ENCODE assay signal across 8 cellular contexts in the genomic region with DNA sequence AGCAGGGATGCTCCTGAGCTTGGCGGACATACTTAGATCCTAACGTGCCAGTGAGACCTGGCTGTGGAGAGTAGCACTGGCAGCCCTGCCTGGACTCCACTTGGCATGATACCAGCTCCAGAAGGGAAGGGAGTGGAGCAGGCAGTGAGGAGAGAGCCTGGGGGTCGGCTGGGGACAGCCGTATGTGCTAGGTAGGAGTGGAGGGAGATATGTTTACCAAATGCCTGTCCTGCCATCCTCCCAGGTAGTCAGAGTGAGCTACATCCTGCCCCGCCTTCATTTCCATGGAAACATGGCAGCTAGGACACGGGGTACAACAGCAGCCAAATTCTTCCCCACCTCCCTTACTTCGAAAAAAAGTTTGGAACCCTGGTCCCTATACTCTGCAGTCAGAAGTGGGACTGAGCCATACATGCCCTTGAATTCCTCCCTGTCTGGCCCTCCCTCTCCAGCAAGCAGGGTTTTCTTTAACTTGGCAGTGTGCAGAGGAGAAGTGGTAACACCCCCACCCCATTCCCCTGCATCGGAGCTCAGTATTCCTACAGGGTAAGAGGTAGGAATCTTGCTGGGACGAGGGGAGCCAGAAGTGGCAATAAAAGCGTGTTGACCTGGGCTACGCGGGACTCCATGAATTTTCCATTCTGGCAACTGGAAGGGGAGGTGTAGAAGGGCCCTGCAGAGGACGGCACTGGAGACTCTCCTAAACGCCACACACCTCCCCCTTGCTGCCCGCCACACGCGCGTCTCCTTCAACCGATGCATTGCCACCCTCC. TPM values are rescaled to one million over a fixed set of nuclear protein-coding genes. Genes with fewer than 3 reads are reported as not detected.
DNase-seq lines count a peak whose midpoint lies in the region; ATAC-seq, FAIRE-seq and TF ChIP-seq lines count a peak whose summit lies in the region.

No MANE protein-coding gene starts in this region.

- H3K27me3 ChIP-seq in body of pancreas (no peaks in the 10 kb centered on the region), keratinocyte (ENCODE audit: control insufficient read depth, extremely low read depth, insufficient read depth, low read length) (no peaks in the 10 kb centered on the region), suprapubic skin (no peaks in the 10 kb centered on the region)

- 63 to 65% methylated on average over 19 of the region's 19 CpGs for WGBS in body of pancreas, 2 donors
- 23% methylated on average over 16 of the region's 19 CpGs for WGBS in suprapubic skin

- no peak for TF ChIP-seq POLR2A in body of pancreas (IDR thresholded peaks at IDR 0.05)
- TF ChIP-seq POLR2A in suprapubic skin (IDR thresholded peaks at IDR 0.05): no peak

- peak overlapping the region; percentile 46 for H3K4me2 ChIP-seq in keratinocyte (ENCODE audit: control insufficient read depth, extremely low read depth, insufficient read depth, low read depth, low read length)

- H3K27ac ChIP-seq in body of pancreas (peak overlapping the region in 1 of 4 donors; percentile 19), keratinocyte (ENCODE audit: control insufficient read depth, insufficient read depth, low read length) (no peak overlapping the region), suprapubic skin (no peak overlapping the region)

- H3K9ac ChIP-seq in keratinocyte (ENCODE audit: control insufficient read depth, extremely low read depth, insufficient read depth, low read length): no peak overlapping the region

- ATAC-seq in body of pancreas: peak; percentile 31
- ATAC-seq in HG02840 (IDR thresholded peaks at IDR 0.05; ENCODE audit: low FRiP score, unreplicated experiment): no peak

- H3K36me3 Mint-ChIP-seq in activated CD4-positive, alpha-beta T cell treated with anti-CD3 and anti-CD28 coated beads, Interleukin-2, amount 10 ng/mL, durations not matched to agents 24 days and 14 days (ENCODE audit: low read depth): no peaks in the 10 kb centered on the region

- H3K4me3 Mint-ChIP-seq in activated CD4-positive, alpha-beta T cell treated with anti-CD3 and anti-CD28 coated beads, Interleukin-2, amount 10 ng/mL, durations not matched to agents 24 days and 14 days: peak overlapping the region; percentile 66

- H3K4me3 ChIP-seq in body of pancreas (no peak overlapping the region), keratinocyte (ENCODE audit: control insufficient read depth in 2 of 3, extremely low read depth in 1 of 3, insufficient read depth in 2 of 3, low read depth in 1 of 3, low read length in 3 of 3) (peak overlapping the region in 1 of 3 experiments; percentile 23), suprapubic skin (peak overlapping the region; percentile 44)

- dilution Hi-C loops in keratinocyte (cut with MboI; ENCODE audit: extremely low pct_ligation_motif_present, low sequenced_read_pairs): no loop called here

- H4K20me1 ChIP-seq in keratinocyte (ENCODE audit: control insufficient read depth, extremely low read depth, insufficient read depth, low read length): no peaks in the 10 kb centered on the region

- intact Hi-C loops in activated CD4-positive, alpha-beta T cell treated with anti-CD3 and anti-CD28 coated beads, Interleukin-2, amount 10 ng/mL, durations not matched to agents 24 days and 14 days (cut with micrococcal nuclease): no loop called here
- intact Hi-C loops in body of pancreas (cut with DNase I): no loop called here

- H3K79me2 ChIP-seq in keratinocyte (ENCODE audit: control insufficient read depth, insufficient read depth, low read length): no peaks in the 10 kb centered on the region

- TF ChIP-seq CTCF in body of pancreas (IDR thresholded peaks at IDR 0.05) (no peak), keratinocyte (optimal IDR thresholded peaks at IDR 0.05 in 1 of 3, IDR thresholded peaks at IDR 0.05 in 1 of 3, conservative IDR thresholded peaks at IDR 0.05 in 1 of 3; ENCODE audit: extremely low read depth in 1 of 3, insufficient read depth in 2 of 3, low read length in 3 of 3) (no peak), suprapubic skin (IDR thresholded peaks at IDR 0.05) (no peak)

- TF ChIP-seq EP300 in suprapubic skin (IDR thresholded peaks at IDR 0.05): no peak

- FAIRE-seq in keratinocyte (lab: Jason Lieb, UNC): no peak

- peaks cover 16% of the 10 kb centered on the region for H3K4me1 Mint-ChIP-seq in activated CD4-positive, alpha-beta T cell treated with anti-CD3 and anti-CD28 coated beads, Interleukin-2, amount 10 ng/mL, durations not matched to agents 24 days and 14 days

- H3K9me3 ChIP-seq in body of pancreas: no peaks in the 10 kb centered on the region
- H3K9me3 ChIP-seq in keratinocyte (ENCODE audit: control insufficient read depth, low read depth, low read length): no peaks in the 10 kb centered on the region
- H3K9me3 ChIP-seq in suprapubic skin: no peaks in the 10 kb centered on the region

- H3K27me3 Mint-ChIP-seq in activated CD4-positive, alpha-beta T cell treated with anti-CD3 and anti-CD28 coated beads, Interleukin-2, amount 10 ng/mL, durations not matched to agents 24 days and 14 days: peaks cover 19% of the 10 kb centered on the region

- H3K36me3 ChIP-seq in body of pancreas (replicated peaks in 1 of 2; ENCODE audit: insufficient read depth in 1 of 2, low read depth in 2 of 2) (no peaks in the 10 kb centered on the region), keratinocyte (ENCODE audit: control insufficient read depth in 2 of 2, extremely low read depth in 1 of 2, insufficient read depth in 2 of 2, low read length in 2 of 2) (no peaks in the 10 kb centered on the region), suprapubic skin (no peaks in the 10 kb centered on the region)

- no peaks in the 10 kb centered on the region for H3K9me3 Mint-ChIP-seq in activated CD4-positive, alpha-beta T cell treated with anti-CD3 and anti-CD28 coated beads, Interleukin-2, amount 10 ng/mL, durations not matched to agents 24 days and 14 days

- H2AFZ ChIP-seq in keratinocyte (ENCODE audit: control insufficient read depth, low read length): peak overlapping the region; percentile 50

- no peaks in the 10 kb centered on the region for H3K9me1 ChIP-seq in keratinocyte (ENCODE audit: control insufficient read depth, extremely low read depth, insufficient read depth, low read length)

- no peaks in the 10 kb centered on the region for H3K4me1 ChIP-seq in body of pancreas
- peaks cover 11% of the 10 kb centered on the region for H3K4me1 ChIP-seq in keratinocyte (ENCODE audit: control insufficient read depth, extremely low read depth, insufficient read depth, low read length)
- H3K4me1 ChIP-seq in suprapubic skin: peaks cover 16% of the 10 kb centered on the region

- no peak overlapping the region for H3K27ac Mint-ChIP-seq in activated CD4-positive, alpha-beta T cell treated with anti-CD3 and anti-CD28 coated beads, Interleukin-2, amount 10 ng/mL, durations not matched to agents 24 days and 14 days

- DNase-seq in activated CD4-positive, alpha-beta T cell treated with anti-CD3 and anti-CD28 coated beads, Interleukin-2, amount 10 ng/mL, durations not matched to agents 24 days and 14 days: no peak
- no peak for DNase-seq in activated CD4-positive, alpha-beta T cell treated with anti-CD3 and anti-CD28 coated beads, Interleukin-2, amount 50 U/mL, for 48 hours
- DNase-seq in body of pancreas: no peak
- DNase-seq in keratinocyte (ENCODE audit: low read depth, low spot score): no peak
- no peak for DNase-seq in suprapubic skin (ENCODE audit: low spot score in 2 of 2)
- no peak for DNase-seq in KG1 (lab: John Stamatoyannopoulos, UW)
- DNase-seq in NK-92 (lab: John Stamatoyannopoulos, UW; ENCODE audit: unreplicated experiment): no peak

RNA-seq across cellular contexts. Expression of a gene that starts 20.0 kb away (rescaled TPM):
- 0.28 and 0.37 TPM in 2 replicates for total RNA-seq in activated CD4-positive, alpha-beta T cell treated with anti-CD3 and anti-CD28 coated beads, Interleukin-2, amount 10 ng/mL, durations not matched to agents 24 days and 14 days
- total RNA-seq in body of pancreas: 10 to 100 TPM in 1 of 2 donors, 1 to 10 TPM in 1; 6.5 to 12.2 TPM
- polyA plus RNA-seq in keratinocyte: 3.9 to 6.2 TPM (median 6.2 TPM) in 3 replicates
- polyA plus RNA-seq in keratinocyte (2011; ENCODE audit: low read depth): 0.72 TPM
- polyA plus RNA-seq in keratinocyte (2011; cell fraction: cytosol; rRNA removed): 2.3 and 3.1 TPM in 2 replicates
- polyA plus RNA-seq in keratinocyte (2011; cell fraction: nucleus; rRNA removed): 6.8 and 7.7 TPM in 2 replicates
- polyA plus RNA-seq in keratinocyte (2012; ENCODE audit: low replicate concordance): 1.5 and 6.2 TPM in 2 replicates
- polyA minus RNA-seq in keratinocyte: 13.0 to 23.0 TPM (median 15.6 TPM) in 3 replicates
- 10.7 TPM for polyA minus RNA-seq in keratinocyte (2011; cell fraction: cytosol; rRNA and poly(A)+ RNA removed)
- polyA minus RNA-seq in keratinocyte (2011; cell fraction: nucleus; rRNA and poly(A)+ RNA removed): 5.2 and 9.8 TPM in 2 replicates
- 10 to 100 TPM; 13.8 to 34.5 (median 18.1) TPM for total RNA-seq in suprapubic skin

RNA-seq across cellular contexts. Expression of a gene that starts 23.9 kb away (rescaled TPM):
- total RNA-seq in activated CD4-positive, alpha-beta T cell treated with anti-CD3 and anti-CD28 coated beads, Interleukin-2, amount 10 ng/mL, durations not matched to agents 24 days and 14 days: 5.4 and 6.2 TPM in 2 replicates
- total RNA-seq in body of pancreas (10 to 100 TPM; 12.5 to 17.1 TPM), suprapubic skin (10 to 100 TPM in 3 of 4 donors, 1 to 10 TPM in 1; 9.1 to 17.9 (median 11.1) TPM)
- polyA plus RNA-seq in keratinocyte: 0.71 to 1.1 TPM (median 0.93 TPM) in 3 replicates
- polyA plus RNA-seq in keratinocyte (2011; ENCODE audit: low read depth): not detected
- polyA plus RNA-seq in keratinocyte (2011; cell fraction: cytosol; rRNA removed): 0.84 and 0.98 TPM in 2 replicates
- 0.59 and 0.83 TPM in 2 replicates for polyA plus RNA-seq in keratinocyte (2011; cell fraction: nucleus; rRNA removed)
- 0.24 and 0.84 TPM in 2 replicates for polyA plus RNA-seq in keratinocyte (2012; ENCODE audit: low replicate concordance)
- 1.9 to 3.7 TPM (median 2.3 TPM) in 3 replicates for polyA minus RNA-seq in keratinocyte
- polyA minus RNA-seq in keratinocyte (2011; cell fraction: cytosol; rRNA and poly(A)+ RNA removed): not detected
- 0.21 and 0.47 TPM in 2 replicates for polyA minus RNA-seq in keratinocyte (2011; cell fraction: nucleus; rRNA and poly(A)+ RNA removed)

RNA-seq across cellular contexts. Expression of a gene that starts 56.4 kb away (rescaled TPM):
- total RNA-seq in activated CD4-positive, alpha-beta T cell treated with anti-CD3 and anti-CD28 coated beads, Interleukin-2, amount 10 ng/mL, durations not matched to agents 24 days and 14 days: 10.7 and 11.1 TPM in 2 replicates
- total RNA-seq in body of pancreas (10 to 100 TPM in 1 of 2 donors, 1 to 10 TPM in 1; 9.3 to 51.4 TPM), suprapubic skin (10 to 100 TPM; 33.5 to 61.2 (median 41.7) TPM)
- 21.9 to 39.5 TPM (median 32.8 TPM) in 3 replicates for polyA plus RNA-seq in keratinocyte
- polyA plus RNA-seq in keratinocyte (2011; ENCODE audit: low read depth): 21.9 TPM
- polyA plus RNA-seq in keratinocyte (2011; cell fraction: cytosol; rRNA removed): 25.6 and 36.9 TPM in 2 replicates
- polyA plus RNA-seq in keratinocyte (2011; cell fraction: nucleus; rRNA removed): 45.9 and 48.0 TPM in 2 replicates
- polyA plus RNA-seq in keratinocyte (2012; ENCODE audit: low replicate concordance): 9.4 and 13.8 TPM in 2 replicates
- polyA minus RNA-seq in keratinocyte: 38.2 to 49.5 TPM (median 47.0 TPM) in 3 replicates
- 24.7 TPM for polyA minus RNA-seq in keratinocyte (2011; cell fraction: cytosol; rRNA and poly(A)+ RNA removed)
- polyA minus RNA-seq in keratinocyte (2011; cell fraction: nucleus; rRNA and poly(A)+ RNA removed): 25.0 and 50.1 TPM in 2 replicates
